Comparison of ENCODE assay signal across 14 cellular contexts in the genomic region with DNA sequence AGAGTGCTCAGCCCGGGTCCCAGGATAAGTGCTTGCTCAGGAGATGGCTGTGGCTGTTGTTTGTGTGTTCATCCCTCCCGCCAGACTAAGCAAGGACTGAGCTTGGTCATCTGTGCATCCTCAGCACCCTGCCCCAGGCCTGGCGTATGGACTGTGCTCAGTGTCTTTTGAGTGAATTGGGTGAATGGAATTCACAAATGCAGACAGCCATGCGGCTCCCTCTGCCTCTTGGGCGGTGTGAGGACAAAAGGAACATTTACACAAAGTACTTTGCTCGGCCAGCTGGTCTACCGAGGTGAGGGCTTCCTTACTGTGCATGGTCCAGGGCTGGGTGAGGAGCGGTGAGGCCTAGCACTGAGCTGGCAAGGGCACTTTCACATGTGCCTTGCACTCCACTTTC.
"Had no signal": no experiment of that assay in that cellular context is flagged by ENCODE, and none has a peak within 500 bp of the region (broad histone marks: within the 10 kb centered on the region; RNA-seq: fewer than 3 reads in every experiment).

No MANE protein-coding gene starts in this region.

- H3K27ac ChIP-seq: ascending aorta, coronary artery, left lung, ovary, uterus had no signal

- H3K4me1 ChIP-seq: ascending aorta, left lung, uterus had no signal

- DNase-seq: activated CD4-positive, alpha-beta T cell treated with anti-CD3 and anti-CD28 coated beads for 48 hours; activated CD8-positive, alpha-beta T cell treated with anti-CD3 and anti-CD28 coated beads, Interleukin-2, amount 10 ng/mL, durations not matched to agents 7 days and 5 days; activated naive CD4-positive, alpha-beta T cell treated with Interleukin-2 at 50 U/mL for 16 hours; activated naive CD8-positive, alpha-beta T cell treated with anti-CD3 and anti-CD28 coated beads, Interleukin-2, amount 50 U/mL, for 24 hours; effector CD8-positive, alpha-beta T cell; mucosa of descending colon; natural killer cell; ovary; stimulated activated CD4-positive, alpha-beta T cell treated with anti-CD3 and anti-CD28 coated beads, Interleukin-15, amount 100 ng/mL, for 24 hours; stimulated activated CD4-positive, alpha-beta T cell treated with anti-CD3 and anti-CD28 coated beads, Interleukin-4, amount 100 ng/mL, for 24 hours; uterus had no signal

- H3K9me3 ChIP-seq: ascending aorta, left lung, mucosa of descending colon, ovary, uterus had no signal

- H3K27me3 ChIP-seq: ascending aorta, left lung, ovary, uterus had no signal

- H3K36me3 ChIP-seq: ascending aorta, left lung, ovary, uterus had no signal

- H3K4me3 ChIP-seq: ascending aorta, coronary artery, left lung, mucosa of descending colon, ovary, uterus had no signal
